In the genomic region with DNA sequence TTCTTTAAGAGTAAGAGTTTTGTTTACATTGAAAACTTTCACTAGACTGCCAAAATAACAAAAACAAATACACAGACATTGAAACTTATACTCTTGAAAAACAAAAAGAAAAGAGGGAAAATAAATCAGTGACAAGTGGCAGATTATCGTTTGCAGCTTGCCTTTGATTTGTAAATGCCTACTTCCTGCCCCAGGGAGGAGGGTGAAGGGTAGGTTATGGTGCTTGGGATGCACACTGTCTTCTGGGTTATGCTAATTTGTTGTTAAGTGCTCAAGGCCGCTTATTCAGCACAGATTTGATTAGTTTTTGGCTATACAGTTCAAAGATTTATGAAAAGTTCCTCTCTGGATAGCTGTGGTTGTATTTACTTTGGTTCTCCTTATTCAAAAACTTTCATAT, we compare ENCODE assay signal across 19 cellular contexts.
DNase-seq lines count a peak whose midpoint lies in the region; ATAC-seq and TF ChIP-seq lines count a peak whose summit lies in the region.
"Had no signal": no experiment of that assay in that cellular context is flagged by ENCODE, and none has a peak within 500 bp of the region (broad histone marks: within the 10 kb centered on the region; RNA-seq: fewer than 3 reads in every experiment).

No MANE protein-coding gene starts in this region.

- TF ChIP-seq EP300 in suprapubic skin (IDR thresholded peaks at IDR 0.05), result no peak

- in situ Hi-C loops in HAP-1 (cut with MboI; ENCODE audit: low sequenced_read_pairs), result no loop called here

- no peaks in the 10 kb centered on the region for H4K20me1 ChIP-seq in OCI-LY3 (ENCODE audit: insufficient read depth, low read length)

- no peak for TF ChIP-seq POLR2A in suprapubic skin (IDR thresholded peaks at IDR 0.05)

- H3K36me3 ChIP-seq in A673 (ENCODE audit: insufficient read depth, low read length, poor library complexity, severe bottlenecking) (no peaks in the 10 kb centered on the region), HAP-1 (replicated peaks) (no peaks in the 10 kb centered on the region), OCI-LY3 (replicated peaks; ENCODE audit: low read depth, low read length) (no peaks in the 10 kb centered on the region), suprapubic skin (no peaks in the 10 kb centered on the region)
- H3K36me3 ChIP-seq: breast epithelium had no signal

- CTCF ChIA-PET in A673 (lab: Charles Lee), result interaction anchor here (1.9 kb wide), 1 partner anchor 18 kb away, joined by 4 read pairs; no protein-coding TSS in a partner anchor

- H3K4me1 ChIP-seq in A673 (ENCODE audit: insufficient read depth, low read length, poor library complexity, severe bottlenecking) (peaks cover 42% of the 10 kb centered on the region), HAP-1 (peaks cover 9% of the 10 kb centered on the region), OCI-LY3 (ENCODE audit: low read length) (peaks cover 16% of the 10 kb centered on the region; the same call in 1 of the 2 replicates), suprapubic skin (peaks cover 12% of the 10 kb centered on the region)

- H3K4me2 ChIP-seq in OCI-LY3 (ENCODE audit: low read length), result peak overlapping the region; percentile 52

- H2AFZ ChIP-seq in OCI-LY3 (ENCODE audit: low read depth, low read length), result peak overlapping the region; percentile 39; the same call in 1 of the 2 replicates

- H3K9me3 ChIP-seq in A673 (ENCODE audit: low read depth, low read length, poor library complexity, severe bottlenecking) (no peaks in the 10 kb centered on the region), HAP-1 (no peaks in the 10 kb centered on the region), OCI-LY3 (ENCODE audit: insufficient read depth, low read length) (no peaks in the 10 kb centered on the region), suprapubic skin (no peaks in the 10 kb centered on the region)
- H3K9me3 ChIP-seq: breast epithelium had no signal

- H3K4me3 ChIP-seq in A673 (ENCODE audit: low read depth, low read length, poor library complexity, severe bottlenecking) (no peak overlapping the region), HAP-1 (no peak overlapping the region), OCI-LY3 (ENCODE audit: low read length) (peak overlapping the region; percentile 43), suprapubic skin (no peak overlapping the region)
- H3K4me3 ChIP-seq: breast epithelium had no signal

- H3K79me2 ChIP-seq in OCI-LY3 (ENCODE audit: low read length), result no peaks in the 10 kb centered on the region

- 53% methylated on average over 2 of the region's 2 CpGs for WGBS in suprapubic skin

- no peak overlapping the region for H3K9ac ChIP-seq in OCI-LY3 (ENCODE audit: low read length)

- intact Hi-C loops in A673 (cut with micrococcal nuclease; ENCODE audit: unreplicated experiment), result no loop called here

- no peak for ATAC-seq in GM21723 (IDR thresholded peaks at IDR 0.05; ENCODE audit: unreplicated experiment)
- ATAC-seq: activated CD8-positive, alpha-beta memory T cell treated with anti-CD3 and anti-CD28 coated beads, Interleukin-2, amount 10 ng/mL, durations not matched to agents 7 days and 5 days; activated naive CD8-positive, alpha-beta T cell treated with anti-CD3 and anti-CD28 coated beads, Interleukin-2, amount 50 U/mL, for 24 hours had no signal

- peak; percentile 71 for DNase-seq in A673 (ENCODE audit: low spot score)
- peak; percentile 38 to 67 for DNase-seq in HAP-1 (ENCODE audit: low spot score in 2 of 2)
- DNase-seq in epithelial cell of prostate (ENCODE audit: low read depth, low spot score), result no peak
- no peak for DNase-seq in NCI-H1436 treated with DMSO at 0.1 percent for 48 hours (lab: John Stamatoyannopoulos, UW)
- no peak for DNase-seq in suprapubic skin (ENCODE audit: low spot score in 2 of 2)
- no peak for DNase-seq in NCI-H446 treated with DMSO at 0.1 percent for 48 hours (lab: John Stamatoyannopoulos, UW)
- DNase-seq: activated CD4-positive, alpha-beta T cell treated with anti-CD3 and anti-CD28 coated beads for 4 hours; activated CD8-positive, alpha-beta memory T cell treated with anti-CD3 and anti-CD28 coated beads, Interleukin-2, amount 10 ng/mL, durations not matched to agents 7 days and 5 days; activated naive CD8-positive, alpha-beta T cell treated with anti-CD3 and anti-CD28 coated beads, Interleukin-2, amount 50 U/mL, for 24 hours; cortex of kidney; Karpas-422; kidney glomerular epithelial cell; NCI-H1048; nephron progenitor cell; stimulated activated CD4-positive, alpha-beta T cell treated with anti-CD3 and anti-CD28 coated beads, Interleukin-12 subunit alpha, Interleukin-12 subunit beta, amount 100 ng/mL, for 4 hours; SW 1271 had no signal

- TF ChIP-seq CTCF in A673 (conservative IDR thresholded peaks at IDR 0.05; ENCODE audit: low read depth, low read length) (no peak), OCI-LY3 (IDR thresholded peaks at IDR 0.05; ENCODE audit: low read depth, low read length) (no peak), suprapubic skin (IDR thresholded peaks at IDR 0.05) (no peak)

- H3K27me3 ChIP-seq in A673 (replicated peaks; ENCODE audit: insufficient read depth, low read depth, low read length, poor library complexity), result no peaks in the 10 kb centered on the region
- H3K27me3 ChIP-seq in HAP-1 (ENCODE audit: low read depth), result no peaks in the 10 kb centered on the region
- H3K27me3 ChIP-seq in OCI-LY3 (ENCODE audit: low read depth, low read length), result no peaks in the 10 kb centered on the region
- no peaks in the 10 kb centered on the region for H3K27me3 ChIP-seq in suprapubic skin
- H3K27me3 ChIP-seq: breast epithelium had no signal

- POLR2A ChIA-PET in A673 (lab: Charles Lee; ENCODE audit: low non-redundant PET), result no interaction called here

- no TSS peak for BruUV-seq in A673 (replicated peaks; lab: Mats Ljungman, UMichigan)

- peak overlapping the region; percentile 73 for H3K27ac ChIP-seq in A673 (ENCODE audit: low read depth, low read length, poor library complexity, severe bottlenecking)
- no peak overlapping the region for H3K27ac ChIP-seq in OCI-LY3 (ENCODE audit: low read length)
- peak overlapping the region; percentile 97 for H3K27ac ChIP-seq in epithelial cell of prostate
- H3K27ac ChIP-seq in suprapubic skin, result no peak overlapping the region

Comparison
In these comparisons a context has a peak if more than half of its experiments do, and no peak if none do; other contexts are left out.
1. DNase-seq: peak in A673 (single experiment) and HAP-1 (2 of 2); none in epithelial cell of prostate (single experiment), NCI-H1436 treated with DMSO at 0.1 percent for 48 hours (single experiment), suprapubic skin (0 of 2) and NCI-H446 treated with DMSO at 0.1 percent for 48 hours (single experiment).
2. H3K27ac ChIP-seq: peak in A673 (single experiment) and epithelial cell of prostate (single experiment); none in OCI-LY3 (single experiment) and suprapubic skin (single experiment).